ENCODE assay signal across 8 cellular contexts in genomic region chr17:55513885-55514590, GRCh38. TPM values are rescaled to one million over a fixed set of nuclear protein-coding genes. Genes with fewer than 3 reads are reported as not detected.
DNase-seq lines count a peak whose midpoint lies in the region; ATAC-seq and TF ChIP-seq lines count a peak whose summit lies in the region.

No MANE protein-coding gene starts in this region.

- H3K27ac Mint-ChIP-seq in activated CD4-positive, alpha-beta memory T cell treated with anti-CD3 and anti-CD28 coated beads, Interleukin-2, amount 10 ng/mL, durations not matched to agents 7 days and 5 days: no peak overlapping the region
- H3K27ac Mint-ChIP-seq in mesothelial cell of epicardium: no peak overlapping the region

- peak; percentile 66 for ATAC-seq in GM19035 (IDR thresholded peaks at IDR 0.05; ENCODE audit: unreplicated experiment)
- ATAC-seq in HG03521 (IDR thresholded peaks at IDR 0.05; ENCODE audit: unreplicated experiment): peak; percentile 50

- TF ChIP-seq CTCF in mesothelial cell of epicardium (IDR thresholded peaks at IDR 0.05; ENCODE audit: unreplicated experiment): peak; percentile 91

- no peaks in the 10 kb centered on the region for H3K9me3 Mint-ChIP-seq in activated CD4-positive, alpha-beta memory T cell treated with anti-CD3 and anti-CD28 coated beads, Interleukin-2, amount 10 ng/mL, durations not matched to agents 7 days and 5 days
- no peaks in the 10 kb centered on the region for H3K9me3 Mint-ChIP-seq in mesothelial cell of epicardium

- DNase-seq in AML-193 (lab: John Stamatoyannopoulos, UW): peak; percentile 61 to 67
- peak; percentile 83 for DNase-seq in NCI-H774 (lab: John Stamatoyannopoulos, UW)
- DNase-seq in activated CD4-positive, alpha-beta memory T cell treated with anti-CD3 and anti-CD28 coated beads, Interleukin-2, amount 10 ng/mL, durations not matched to agents 7 days and 5 days: peak; percentile 67
- DNase-seq in effector CD8-positive, alpha-beta T cell (lab: John Stamatoyannopoulos, UW): peak; percentile 59
- DNase-seq in mesothelial cell of epicardium (ENCODE audit: low spot score in 2 of 2, unreplicated experiment in 2 of 2): peak; percentile 29 to 78
- DNase-seq in stimulated activated CD8-positive, alpha-beta memory T cell treated with anti-CD3 and anti-CD28 coated beads, Interleukin-4, amount 100 ng/mL, for 24 hours (ENCODE audit: low read depth): peak; percentile 30

- H3K4me3 Mint-ChIP-seq in activated CD4-positive, alpha-beta memory T cell treated with anti-CD3 and anti-CD28 coated beads, Interleukin-2, amount 10 ng/mL, durations not matched to agents 7 days and 5 days: no peak overlapping the region
- no peak overlapping the region for H3K4me3 Mint-ChIP-seq in mesothelial cell of epicardium

- CTCF ChIA-PET in activated CD4-positive, alpha-beta memory T cell treated with anti-CD3 and anti-CD28 coated beads, Interleukin-2, amount 10 ng/mL, durations not matched to agents 7 days and 5 days (lab: Charles Lee): interaction anchor here (0.7 to 1.2 kb wide), 18 partner anchors 10 to 525 kb away, joined by 3 to 13 read pairs (median 4); partner anchors contain the start of gene MMD

- H3K36me3 Mint-ChIP-seq in activated CD4-positive, alpha-beta memory T cell treated with anti-CD3 and anti-CD28 coated beads, Interleukin-2, amount 10 ng/mL, durations not matched to agents 7 days and 5 days (ENCODE audit: low read depth): no peaks in the 10 kb centered on the region
- H3K36me3 Mint-ChIP-seq in mesothelial cell of epicardium: no peaks in the 10 kb centered on the region

- H3K27me3 Mint-ChIP-seq in activated CD4-positive, alpha-beta memory T cell treated with anti-CD3 and anti-CD28 coated beads, Interleukin-2, amount 10 ng/mL, durations not matched to agents 7 days and 5 days: peaks cover 14% of the 10 kb centered on the region
- H3K27me3 Mint-ChIP-seq in mesothelial cell of epicardium (ENCODE audit: low read depth): peaks cover 4% of the 10 kb centered on the region

- peaks cover 17% of the 10 kb centered on the region for H3K4me1 Mint-ChIP-seq in activated CD4-positive, alpha-beta memory T cell treated with anti-CD3 and anti-CD28 coated beads, Interleukin-2, amount 10 ng/mL, durations not matched to agents 7 days and 5 days
- peaks cover 7% of the 10 kb centered on the region for H3K4me1 Mint-ChIP-seq in mesothelial cell of epicardium

- POLR2A ChIA-PET in activated CD4-positive, alpha-beta memory T cell treated with anti-CD3 and anti-CD28 coated beads, Interleukin-2, amount 10 ng/mL, durations not matched to agents 7 days and 5 days (lab: Charles Lee): no interaction called here

RNA-seq across cellular contexts. Expression of gene SMIM36, which starts 2.8 kb away (rescaled TPM):
- total RNA-seq in activated CD4-positive, alpha-beta memory T cell treated with anti-CD3 and anti-CD28 coated beads, Interleukin-2, amount 10 ng/mL, durations not matched to agents 7 days and 5 days: not detected
- not detected in 3 replicates for total RNA-seq in mesothelial cell of epicardium

Comparison
In these comparisons a context has a peak if more than half of its experiments do, and no peak if none do; other contexts are left out.
1. Peak in every context shown above with its lines: DNase-seq and ATAC-seq.
2. DNase-seq: peak in every context shown above with its lines; median percentile 83 in NCI-H774; 67 in activated CD4-positive, alpha-beta memory T cell treated with anti-CD3 and anti-CD28 coated beads, Interleukin-2, amount 10 ng/mL, durations not matched to agents 7 days and 5 days; 64 in AML-193; 59 in effector CD8-positive, alpha-beta T cell; 54 in mesothelial cell of epicardium; 30 in stimulated activated CD8-positive, alpha-beta memory T cell treated with anti-CD3 and anti-CD28 coated beads, Interleukin-4, amount 100 ng/mL, for 24 hours.